In the genomic region with DNA sequence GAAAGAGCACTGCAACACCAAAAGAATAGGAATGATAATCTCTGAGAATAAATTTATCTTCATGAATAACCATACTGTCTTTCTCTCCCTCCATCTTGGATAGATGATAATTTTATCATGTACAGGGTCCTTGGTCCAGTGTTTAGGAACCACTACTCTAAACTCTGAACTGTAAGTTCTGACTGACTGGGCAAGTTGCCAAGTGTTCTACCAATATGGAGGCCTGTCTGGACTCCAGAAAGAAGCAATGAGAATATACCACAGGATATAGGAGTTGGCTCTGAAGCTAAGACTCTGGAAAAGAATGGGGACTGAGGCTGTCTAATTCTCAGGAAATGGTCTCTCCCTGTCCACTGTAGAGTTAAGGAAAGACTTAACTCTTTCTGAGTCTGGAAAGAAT, we compare ENCODE assay signal across 15 cellular contexts. TPM values are rescaled to one million over a fixed set of nuclear protein-coding genes. Genes with fewer than 3 reads are reported as not detected.
DNase-seq lines count a peak whose midpoint lies in the region; ATAC-seq and TF ChIP-seq lines count a peak whose summit lies in the region.
"Had no signal": no experiment of that assay in that cellular context is flagged by ENCODE, and none has a peak within 500 bp of the region (broad histone marks: within the 10 kb centered on the region; RNA-seq: fewer than 3 reads in every experiment).

No MANE protein-coding gene starts in this region.

- no peaks in the 10 kb centered on the region for H3F3A ChIP-seq in OCI-LY1 (ENCODE audit: insufficient read depth, low read length)

- no peak for ATAC-seq in GM21723 (IDR thresholded peaks at IDR 0.05; ENCODE audit: unreplicated experiment)
- ATAC-seq in HG02571 (IDR thresholded peaks at IDR 0.05; ENCODE audit: unreplicated experiment) = no peak

- no peaks in the 10 kb centered on the region for H3K27me3 ChIP-seq in OCI-LY1 (ENCODE audit: insufficient read depth, low read length)
- H3K27me3 ChIP-seq in endodermal cell (ENCODE audit: control insufficient read depth, insufficient read depth, low read length, poor library complexity, severe bottlenecking) = no peaks in the 10 kb centered on the region
- H3K27me3 ChIP-seq: right atrium auricular region had no signal

- H3K79me2 ChIP-seq in OCI-LY1 (ENCODE audit: insufficient read depth, low read length) = peaks cover 20% of the 10 kb centered on the region

- peaks cover 32% of the 10 kb centered on the region for H3K4me1 ChIP-seq in OCI-LY1 (ENCODE audit: insufficient read depth, low read length, severe bottlenecking)
- H3K4me1 ChIP-seq in endodermal cell (ENCODE audit: control insufficient read depth, insufficient read depth, low read length) = peaks cover 3% of the 10 kb centered on the region

- H3K9ac ChIP-seq in OCI-LY1 (ENCODE audit: low read length) = no peak overlapping the region
- no peak overlapping the region for H3K9ac ChIP-seq in endodermal cell (ENCODE audit: extremely low read depth, low read length, poor library complexity, severe bottlenecking)

- peak overlapping the region; percentile 51 for H3K4me3 Mint-ChIP-seq in activated CD4-positive, alpha-beta T cell treated with anti-CD3 and anti-CD28 coated beads, Interleukin-2, amount 10 ng/mL, durations not matched to agents 24 days and 14 days
- H3K4me3 Mint-ChIP-seq in endodermal cell (peak overlapping the region; percentile 96), progenitor cell of endocrine pancreas (ENCODE audit: low read depth) (peak overlapping the region; percentile 47)

- H3K9me2 ChIP-seq in OCI-LY1 (ENCODE audit: low read depth, low read length) = no peaks in the 10 kb centered on the region

- H2AFZ ChIP-seq in OCI-LY1 (ENCODE audit: low read length) = no peak overlapping the region

- H3K27ac Mint-ChIP-seq in activated CD4-positive, alpha-beta T cell treated with anti-CD3 and anti-CD28 coated beads, Interleukin-2, amount 10 ng/mL, durations not matched to agents 24 days and 14 days = no peak overlapping the region
- H3K27ac Mint-ChIP-seq in endodermal cell (no peak overlapping the region), progenitor cell of endocrine pancreas (no peak overlapping the region)

- H3K9me3 ChIP-seq in OCI-LY1 (ENCODE audit: low read length) (no peaks in the 10 kb centered on the region), endodermal cell (ENCODE audit: control insufficient read depth, low read length) (no peaks in the 10 kb centered on the region)
- H3K9me3 ChIP-seq: right atrium auricular region had no signal

- intact Hi-C loops in activated CD4-positive, alpha-beta T cell treated with anti-CD3 and anti-CD28 coated beads, Interleukin-2, amount 10 ng/mL, durations not matched to agents 24 days and 14 days (cut with micrococcal nuclease) = loop anchor here (10.0 kb wide), 2 partner anchors 182 to 548 kb away; a partner anchor contains a TSS

- H4K20me1 ChIP-seq in OCI-LY1 (ENCODE audit: insufficient read depth, low read length) = no peaks in the 10 kb centered on the region

- peaks cover 1% of the 10 kb centered on the region for H3K36me3 Mint-ChIP-seq in activated CD4-positive, alpha-beta T cell treated with anti-CD3 and anti-CD28 coated beads, Interleukin-2, amount 10 ng/mL, durations not matched to agents 24 days and 14 days (ENCODE audit: low read depth)
- H3K36me3 Mint-ChIP-seq in endodermal cell (ENCODE audit: low read depth) (peaks cover 4% of the 10 kb centered on the region), progenitor cell of endocrine pancreas (ENCODE audit: insufficient read depth) (no peaks in the 10 kb centered on the region)

- H3K4me3 ChIP-seq in OCI-LY1 (ENCODE audit: low read depth, low read length, poor library complexity, severe bottlenecking) = no peak overlapping the region
- H3K4me3 ChIP-seq in endodermal cell (ENCODE audit: low read length) = peak overlapping the region; percentile 94

- TF ChIP-seq CTCF in OCI-LY1 (IDR thresholded peaks at IDR 0.05; ENCODE audit: low read length) (no peak), endodermal cell (conservative IDR thresholded peaks at IDR 0.05) (no peak), progenitor cell of endocrine pancreas (IDR thresholded peaks at IDR 0.05; ENCODE audit: unreplicated experiment) (no peak)

- no peaks in the 10 kb centered on the region for H3K36me3 ChIP-seq in OCI-LY1 (ENCODE audit: insufficient read depth, low read length)
- H3K36me3 ChIP-seq in endodermal cell (ENCODE audit: control insufficient read depth, insufficient read depth, low read length) = peaks cover 9% of the 10 kb centered on the region
- H3K36me3 ChIP-seq: right atrium auricular region had no signal

- H3K4me2 ChIP-seq in OCI-LY1 (ENCODE audit: low read length) = peak overlapping the region; percentile 94

- H3K4me1 Mint-ChIP-seq in activated CD4-positive, alpha-beta T cell treated with anti-CD3 and anti-CD28 coated beads, Interleukin-2, amount 10 ng/mL, durations not matched to agents 24 days and 14 days = peaks cover 40% of the 10 kb centered on the region
- peaks cover 26% of the 10 kb centered on the region for H3K4me1 Mint-ChIP-seq in endodermal cell
- peaks cover 12% of the 10 kb centered on the region for H3K4me1 Mint-ChIP-seq in progenitor cell of endocrine pancreas (ENCODE audit: low read depth)

- H3K27me3 Mint-ChIP-seq in activated CD4-positive, alpha-beta T cell treated with anti-CD3 and anti-CD28 coated beads, Interleukin-2, amount 10 ng/mL, durations not matched to agents 24 days and 14 days = no peaks in the 10 kb centered on the region
- no peaks in the 10 kb centered on the region for H3K27me3 Mint-ChIP-seq in endodermal cell (ENCODE audit: insufficient read depth)
- no peaks in the 10 kb centered on the region for H3K27me3 Mint-ChIP-seq in progenitor cell of endocrine pancreas

- no peak overlapping the region for H3K27ac ChIP-seq in OCI-LY1 (ENCODE audit: low read depth, low read length, poor library complexity, severe bottlenecking)
- no peak overlapping the region for H3K27ac ChIP-seq in endodermal cell (ENCODE audit: low read depth, low read length)
- H3K27ac ChIP-seq: right atrium auricular region had no signal

- no peak for DNase-seq in activated CD4-positive, alpha-beta T cell treated with anti-CD3 and anti-CD28 coated beads, Interleukin-2, amount 10 ng/mL, durations not matched to agents 24 days and 14 days
- DNase-seq in activated CD4-positive, alpha-beta T cell treated with anti-CD3 and anti-CD28 coated beads, Interleukin-2, amount 50 U/mL, for 4 hours = no peak
- no peak for DNase-seq in endodermal cell
- DNase-seq in progenitor cell of endocrine pancreas (ENCODE audit: low spot score, unreplicated experiment) = no peak
- DNase-seq in H4 (ENCODE audit: low spot score) = no peak
- DNase-seq: AML-193; NCI-H1048; NK-92 treated with Interleukin-12 subunit alpha and Interleukin-12 subunit beta, amount 100 ng/mL, for 24 hours had no signal

- no peaks in the 10 kb centered on the region for H3K9me3 Mint-ChIP-seq in activated CD4-positive, alpha-beta T cell treated with anti-CD3 and anti-CD28 coated beads, Interleukin-2, amount 10 ng/mL, durations not matched to agents 24 days and 14 days
- H3K9me3 Mint-ChIP-seq in endodermal cell (no peaks in the 10 kb centered on the region), progenitor cell of endocrine pancreas (ENCODE audit: low read depth) (no peaks in the 10 kb centered on the region)

RNA-seq across cellular contexts. Expression of a gene that starts 1.5 kb away (rescaled TPM):
- 19.3 and 20.2 TPM in 2 replicates for total RNA-seq in activated CD4-positive, alpha-beta T cell treated with anti-CD3 and anti-CD28 coated beads, Interleukin-2, amount 10 ng/mL, durations not matched to agents 24 days and 14 days
- total RNA-seq in endodermal cell (10 to 100 TPM; 45.3 to 50.6 TPM), progenitor cell of endocrine pancreas (58.4 and 63.0 TPM in 2 replicates)
- 27.8 TPM for polyA plus RNA-seq in endodermal cell (2013, experiment 1 of 2)
- 22.6 TPM for polyA plus RNA-seq in endodermal cell (2013, experiment 2 of 2)
- total RNA-seq in H4 (2014; rRNA removed; shearing (Covaris generic)) = 5.0 and 7.1 TPM in 2 replicates

RNA-seq across cellular contexts. Expression of a gene that starts 6.0 kb away (rescaled TPM):
- total RNA-seq in activated CD4-positive, alpha-beta T cell treated with anti-CD3 and anti-CD28 coated beads, Interleukin-2, amount 10 ng/mL, durations not matched to agents 24 days and 14 days = not detected in 2 replicates
- total RNA-seq in endodermal cell (1 to 10 TPM; 1.7 to 4.3 TPM), progenitor cell of endocrine pancreas (2.0 and 2.1 TPM in 2 replicates)
- polyA plus RNA-seq in endodermal cell (2013, experiment 1 of 2) = 2.5 TPM
- polyA plus RNA-seq in endodermal cell (2013, experiment 2 of 2) = 1.9 TPM
- not detected in 2 replicates for total RNA-seq in H4 (2014; rRNA removed; shearing (Covaris generic))
- total RNA-seq: liver, right atrium auricular region had no signal

RNA-seq across cellular contexts. Expression of a gene that starts 26.7 kb away (rescaled TPM):
- total RNA-seq in activated CD4-positive, alpha-beta T cell treated with anti-CD3 and anti-CD28 coated beads, Interleukin-2, amount 10 ng/mL, durations not matched to agents 24 days and 14 days = not detected in 2 replicates
- total RNA-seq in endodermal cell (100 to 1,000 TPM; 433 to 467 TPM), progenitor cell of endocrine pancreas (7.4 and 7.5 TPM in 2 replicates)
- polyA plus RNA-seq in endodermal cell (2013, experiment 1 of 2) = 67.8 TPM
- polyA plus RNA-seq in endodermal cell (2013, experiment 2 of 2) = 76.4 TPM
- total RNA-seq in H4 (2014; rRNA removed; shearing (Covaris generic)) = not detected in 2 replicates
- total RNA-seq: glomerular endothelial cell; liver; right atrium auricular region; T-helper 2 cell treated with Interferon-gamma antibody and Interleukin-4, amounts not matched to agents 100 ng/mL and 5 ng/mL, for 36 hours had no signal
- polyA plus RNA-seq: liver had no signal

RNA-seq across cellular contexts. Expression of a gene that starts 27.5 kb away (rescaled TPM):
- not detected in 2 replicates for total RNA-seq in activated CD4-positive, alpha-beta T cell treated with anti-CD3 and anti-CD28 coated beads, Interleukin-2, amount 10 ng/mL, durations not matched to agents 24 days and 14 days
- not detected for total RNA-seq in endodermal cell
- polyA plus RNA-seq in endodermal cell (2013, experiment 1 of 2) = not detected
- polyA plus RNA-seq in endodermal cell (2013, experiment 2 of 2) = not detected
- not detected in 2 replicates for total RNA-seq in progenitor cell of endocrine pancreas
- not detected in 2 replicates for total RNA-seq in H4 (2014; rRNA removed; shearing (Covaris generic))
- total RNA-seq: glomerular endothelial cell; liver; right atrium auricular region; T-helper 2 cell treated with Interferon-gamma antibody and Interleukin-4, amounts not matched to agents 100 ng/mL and 5 ng/mL, for 36 hours had no signal
- polyA plus RNA-seq: liver had no signal

RNA-seq across cellular contexts. Expression of a gene that starts 33.9 kb away (rescaled TPM):
- not detected in 2 replicates for total RNA-seq in activated CD4-positive, alpha-beta T cell treated with anti-CD3 and anti-CD28 coated beads, Interleukin-2, amount 10 ng/mL, durations not matched to agents 24 days and 14 days
- total RNA-seq in endodermal cell = not detected
- not detected for polyA plus RNA-seq in endodermal cell (2013, experiment 1 of 2)
- not detected for polyA plus RNA-seq in endodermal cell (2013, experiment 2 of 2)
- total RNA-seq in progenitor cell of endocrine pancreas = not detected in 2 replicates
- total RNA-seq in H4 (2014; rRNA removed; shearing (Covaris generic)) = not detected in 2 replicates
- total RNA-seq: glomerular endothelial cell; liver; right atrium auricular region; T-helper 2 cell treated with Interferon-gamma antibody and Interleukin-4, amounts not matched to agents 100 ng/mL and 5 ng/mL, for 36 hours had no signal
- polyA plus RNA-seq: liver had no signal

Comparison
In these comparisons a context has a peak if more than half of its experiments do, and no peak if none do; other contexts are left out.
1. RNA of a gene that starts 26.7 kb away (total RNA-seq): 433 to 467 TPM in endodermal cell; 7.4 to 7.5 TPM in progenitor cell of endocrine pancreas, not detected in activated CD4-positive, alpha-beta T cell treated with anti-CD3 and anti-CD28 coated beads, Interleukin-2, amount 10 ng/mL, durations not matched to agents 24 days and 14 days and not detected in H4; every median in the first group is over 10 times any median in the second.
2. Peak in every context shown above with its lines, with median percentiles within 50 percentile points of each other: H3K4me3 Mint-ChIP-seq.